ENCODE assay signal across 22 cellular contexts in the genomic region with DNA sequence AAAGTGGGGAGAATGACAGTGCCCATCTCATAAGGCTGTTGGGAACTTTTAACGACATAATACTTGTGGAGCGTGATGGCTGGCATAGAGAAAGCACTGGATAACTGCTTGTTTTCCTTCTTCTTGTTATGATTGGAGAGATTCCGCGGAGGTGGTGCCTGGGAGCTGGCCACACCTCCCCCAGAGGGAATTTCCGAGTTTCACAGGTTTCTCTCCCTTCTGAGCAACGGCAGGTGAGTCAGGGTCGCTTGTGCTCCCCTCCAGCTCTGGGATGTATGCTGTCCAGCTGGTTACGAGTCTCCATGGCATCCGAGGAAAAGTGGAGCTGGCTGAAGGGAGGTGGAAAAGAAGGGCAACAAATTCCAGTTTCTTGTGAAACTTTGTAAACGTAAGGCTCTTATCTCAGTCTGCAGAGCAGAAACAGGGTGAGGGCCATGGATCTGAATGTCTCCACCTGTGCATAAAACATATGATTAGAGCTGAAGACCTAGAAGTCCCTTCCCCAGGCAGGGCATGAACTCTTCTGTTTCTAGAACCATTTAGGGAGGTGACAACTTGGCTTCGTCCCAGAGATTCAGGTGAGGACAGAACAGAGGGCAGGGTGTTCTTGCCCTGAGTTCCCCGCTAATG. TPM values are rescaled to one million over a fixed set of nuclear protein-coding genes. Genes with fewer than 3 reads are reported as not detected.
A peak's percentile ranks its signal among the peaks of the same experiment; 100 is the strongest.
DNase-seq lines count a peak whose midpoint lies in the region; ATAC-seq and TF ChIP-seq lines count a peak whose summit lies in the region.
"Had no signal": no experiment of that assay in that cellular context is flagged by ENCODE, and none has a peak within 500 bp of the region (broad histone marks: within the 10 kb centered on the region; RNA-seq: fewer than 3 reads in every experiment).

No MANE protein-coding gene starts in this region.

- H3K79me2 ChIP-seq in PC-9 (ENCODE audit: low read depth), result no peaks in the 10 kb centered on the region
- H3K79me2 ChIP-seq: parathyroid adenoma had no signal

- POLR2A ChIA-PET in PC-9 (lab: Charles Lee; ENCODE audit: unreplicated experiment), result interaction anchor here (0.7 kb wide), 1 partner anchor 18 kb away, joined by 3 read pairs; no protein-coding TSS in a partner anchor

- no peaks in the 10 kb centered on the region for H3K9me2 ChIP-seq in PC-9 (ENCODE audit: insufficient read depth)

- BruUV-seq in PC-9 (replicated peaks; lab: Mats Ljungman, UMichigan), result TSS peak; percentile 73

- no peaks in the 10 kb centered on the region for H3F3A ChIP-seq in PC-9 (ENCODE audit: insufficient read depth, low read depth)

- peak; percentile 33 to 60 for DNase-seq in PC-9
- peak; percentile 42 to 44 for DNase-seq in thyroid gland
- no peak for DNase-seq in stimulated activated naive CD8-positive, alpha-beta T cell treated with anti-CD3 and anti-CD28 coated beads, Interleukin-15, Interleukin-2, amounts not matched to agents 100 U/mL and 50 U/mL, for 24 hours
- DNase-seq in dedifferentiated amniotic fluid mesenchymal stem cell (ENCODE audit: extremely low spot score), result no peak
- DNase-seq: activated CD4-positive, alpha-beta T cell treated with anti-CD3 and anti-CD28 coated beads, Interleukin-2, amount 50 U/mL, for 1 hour; activated T-cell treated with anti-CD3 and anti-CD28 coated beads, Interleukin-2, amount 50 U/mL, for 24 hours; brain microvascular endothelial cell; esophagus squamous epithelium; NCI-H1436; NCI-H226; SIG-M5; stimulated activated CD4-positive, alpha-beta T cell treated with anti-CD3 and anti-CD28 coated beads, Interleukin-4, amount 100 ng/mL, for 24 hours; stimulated activated CD8-positive, alpha-beta memory T cell treated with anti-CD3 and anti-CD28 coated beads, Interleukin-4, amount 100 ng/mL, for 48 hours had no signal

- peak in 1 of 2 donors; percentile 50 for TF ChIP-seq POLR2A in thyroid gland (IDR thresholded peaks at IDR 0.05)

- H3K36me3 ChIP-seq in ES-I3 (ENCODE audit: insufficient read depth, low read length) (no peaks in the 10 kb centered on the region), PC-9 (ENCODE audit: low read depth) (no peaks in the 10 kb centered on the region), iPS-20b (ENCODE audit: insufficient read depth, low read depth, low read length) (no peaks in the 10 kb centered on the region), thyroid gland (no peaks in the 10 kb centered on the region)
- H3K36me3 ChIP-seq: brain microvascular endothelial cell, esophagus squamous epithelium, suprapubic skin had no signal

- no peaks in the 10 kb centered on the region for H3K27me3 ChIP-seq in PC-9 (ENCODE audit: insufficient read depth, low read depth)
- H3K27me3 ChIP-seq in iPS-20b (ENCODE audit: insufficient read depth, low read length), result no peaks in the 10 kb centered on the region
- H3K27me3 ChIP-seq in thyroid gland, result no peaks in the 10 kb centered on the region
- H3K27me3 ChIP-seq: brain microvascular endothelial cell, esophagus squamous epithelium, suprapubic skin had no signal

- H3K9me3 ChIP-seq in ES-I3 (ENCODE audit: control insufficient read depth, insufficient read depth, low read length) (no peaks in the 10 kb centered on the region), PC-9 (ENCODE audit: insufficient read depth, low read depth) (no peaks in the 10 kb centered on the region), iPS-20b (ENCODE audit: insufficient read depth, low read depth, low read length) (no peaks in the 10 kb centered on the region), thyroid gland (no peaks in the 10 kb centered on the region)
- H3K9me3 ChIP-seq: esophagus squamous epithelium, suprapubic skin had no signal

- no peak overlapping the region for H3K27ac ChIP-seq in PC-9
- H3K27ac ChIP-seq in iPS-20b (ENCODE audit: low read length), result no peak overlapping the region
- H3K27ac ChIP-seq in thyroid gland, result peak overlapping the region in 1 of 3 donors; percentile 30
- H3K27ac ChIP-seq: brain microvascular endothelial cell, C4-2B, esophagus squamous epithelium, parathyroid adenoma, suprapubic skin had no signal

- H3K9ac ChIP-seq in ES-I3 (ENCODE audit: low read depth, low read length), result peak overlapping the region; percentile 41; the same call in 1 of the 2 replicates
- H3K9ac ChIP-seq in iPS-20b (ENCODE audit: low read depth, low read length), result no peak overlapping the region
- H3K9ac ChIP-seq: parathyroid adenoma had no signal

- intact Hi-C loops in PC-9 (cut with micrococcal nuclease; ENCODE audit: unreplicated experiment) (no loop called here), thyroid gland (cut with DNase I) (no loop called here)

- 37 to 50% methylated on average over 11 to 12 of the region's 12 CpGs for WGBS in thyroid gland, 2 donors

- H2AFZ ChIP-seq in PC-9, result peak overlapping the region; percentile 65
- H2AFZ ChIP-seq: parathyroid adenoma had no signal

- H3K4me1 ChIP-seq in ES-I3 (ENCODE audit: insufficient read depth, low read length), result no peaks in the 10 kb centered on the region
- no peaks in the 10 kb centered on the region for H3K4me1 ChIP-seq in PC-9 (replicated peaks; ENCODE audit: insufficient read depth)
- 0 out of 2 replicates have a peak, but pooled peaks cover 2% of the 10 kb centered on the region for H3K4me1 ChIP-seq in iPS-20b (ENCODE audit: insufficient read depth, low read length)
- H3K4me1 ChIP-seq in thyroid gland, result no peaks in the 10 kb centered on the region
- H3K4me1 ChIP-seq: esophagus squamous epithelium, parathyroid adenoma, suprapubic skin had no signal

- ATAC-seq in HG03196 (IDR thresholded peaks at IDR 0.05; ENCODE audit: unreplicated experiment), result no peak
- no peak for ATAC-seq in stimulated activated naive CD8-positive, alpha-beta T cell treated with anti-CD3 and anti-CD28 coated beads, Interleukin-15, Interleukin-2, amounts not matched to agents 100 U/mL and 50 U/mL, for 24 hours

- peak overlapping the region; percentile 47; the same call in 1 of the 2 replicates for H3K4me3 ChIP-seq in PC-9
- peak overlapping the region; percentile 20; the same call in 1 of the 2 replicates for H3K4me3 ChIP-seq in iPS-20b (ENCODE audit: low read length)
- peak overlapping the region in 1 of 3 donors; percentile 17 for H3K4me3 ChIP-seq in thyroid gland (replicated peaks in 1 of 3)
- H3K4me3 ChIP-seq: esophagus squamous epithelium, suprapubic skin had no signal

- CTCF ChIA-PET in PC-9 (lab: Charles Lee), result interaction anchor here (0.7 kb wide), 1 partner anchor 9 kb away, joined by 7 read pairs; no protein-coding TSS in a partner anchor

- no peaks in the 10 kb centered on the region for H4K20me1 ChIP-seq in PC-9 (ENCODE audit: insufficient read depth)

- TF ChIP-seq CTCF in PC-9 (conservative IDR thresholded peaks at IDR 0.05), result no peak
- TF ChIP-seq CTCF in thyroid gland (IDR thresholded peaks at IDR 0.05), result no peak

- peak overlapping the region; percentile 71 for H3K4me2 ChIP-seq in PC-9

RNA-seq across cellular contexts. Expression of a gene that starts 10.0 kb away (rescaled TPM):
- total RNA-seq in PC-9 (2021) (not detected in 2 replicates), thyroid gland (not detected)
- total RNA-seq: dermis microvascular lymphatic vessel endothelial cell, esophagus squamous epithelium, LHCN-M2, skeletal muscle tissue, suprapubic skin had no signal

RNA-seq across cellular contexts. Expression of a gene that starts 44.4 kb away (rescaled TPM):
- total RNA-seq in PC-9 (2021) (37.6 and 43.0 TPM in 2 replicates), thyroid gland (10 to 100 TPM; 27.2 to 48.0 (median 39.3) TPM)

Comparison
In these comparisons a context has a peak if more than half of its experiments do, and no peak if none do; other contexts are left out.
1. DNase-seq: peak in PC-9 (2 of 2) and thyroid gland (2 of 2); none in stimulated activated naive CD8-positive, alpha-beta T cell treated with anti-CD3 and anti-CD28 coated beads, Interleukin-15, Interleukin-2, amounts not matched to agents 100 U/mL and 50 U/mL, for 24 hours (single experiment) and dedifferentiated amniotic fluid mesenchymal stem cell (single experiment).